In genomic region chr17:43831633-43832032, GRCh38 we compare ENCODE assay signal across 13 cellular contexts. TPM values are rescaled to one million over a fixed set of nuclear protein-coding genes. Genes with fewer than 3 reads are reported as not detected.
DNase-seq lines count a peak whose midpoint lies in the region; ATAC-seq and TF ChIP-seq lines count a peak whose summit lies in the region.
"Had no signal": no experiment of that assay in that cellular context is flagged by ENCODE, and none has a peak within 500 bp of the region (broad histone marks: within the 10 kb centered on the region; RNA-seq: fewer than 3 reads in every experiment).

No MANE protein-coding gene starts in this region.

- H3K4me1 Mint-ChIP-seq in GM23338 (peaks cover 23% of the 10 kb centered on the region), memory B cell (peaks cover 9% of the 10 kb centered on the region)

- H3K4me3 Mint-ChIP-seq in GM23338 (peak overlapping the region; percentile 83), memory B cell (peak overlapping the region; percentile 75)

- intact Hi-C loops in A673 (cut with micrococcal nuclease; ENCODE audit: unreplicated experiment) (no loop called here), mammary epithelial cell (cut with micrococcal nuclease) (loop anchor here (2.0 kb wide), 1 partner anchor 17 kb away; no protein-coding TSS in a partner anchor), gastrocnemius medialis (cut with DNase I; ENCODE audit: low total_unique reads) (no loop called here)

- ATAC-seq in GM23338: no peak
- ATAC-seq in memory B cell (ENCODE audit: low read depth): no peak
- ATAC-seq in gastrocnemius medialis: no peak
- no peak for ATAC-seq in GM21529 (IDR thresholded peaks at IDR 0.05; ENCODE audit: unreplicated experiment)

- H3K9me2 ChIP-seq in GM23338 (ENCODE audit: insufficient read depth): no peaks in the 10 kb centered on the region

- 84% methylated on average over 7 of the region's 8 CpGs for WGBS in mammary epithelial cell (ENCODE audit: low coverage, missing lambda C conversion rate)

- H3K9me3 Mint-ChIP-seq in GM23338 (peaks cover 13% of the 10 kb centered on the region; the same call in 2 of the 3 replicates), memory B cell (no peaks in the 10 kb centered on the region)

- H3K9me3 ChIP-seq in A673 (ENCODE audit: low read depth, low read length, poor library complexity, severe bottlenecking) (no peaks in the 10 kb centered on the region), mammary epithelial cell (replicated peaks; ENCODE audit: insufficient read depth, low read length) (no peaks in the 10 kb centered on the region), gastrocnemius medialis (no peaks in the 10 kb centered on the region)

- BruUV-seq in A673 (replicated peaks; lab: Mats Ljungman, UMichigan) (no TSS peak), mammary epithelial cell (replicated peaks; lab: Mats Ljungman, UMichigan) (no TSS peak)

- DNase-seq in A673 (ENCODE audit: low spot score): no peak
- no peak for DNase-seq in GM23338 (ENCODE audit: low spot score)
- no peak for DNase-seq in mammary epithelial cell
- no peak for DNase-seq in memory B cell (ENCODE audit: low spot score in 2 of 2)
- DNase-seq in gastrocnemius medialis: no peak
- DNase-seq in amygdala (lab: John Stamatoyannopoulos, UW): no peak
- no peak for DNase-seq in stimulated activated CD4-positive, alpha-beta T cell treated with anti-CD3 and anti-CD28 coated beads, Interleukin-2, amount 100 ng/mL, for 48 hours
- DNase-seq: central memory CD4-positive, alpha-beta T cell; NCI-H1092 treated with DMSO at 0.1 percent for 48 hours; NCI-H748 treated with DMSO at 0.1 percent for 48 hours had no signal

- 0 out of 2 replicates have a peak, but pooled peaks cover 4% of the 10 kb centered on the region for H3F3A ChIP-seq in GM23338 (replicated peaks; ENCODE audit: low read depth)

- H3K4me2 ChIP-seq in GM23338 (peak overlapping the region; percentile 93; the same call in 1 of the 2 replicates), mammary epithelial cell (ENCODE audit: insufficient read depth, low read depth, low read length) (peak overlapping the region; percentile 96)

- TF ChIP-seq POLR2A in gastrocnemius medialis (IDR thresholded peaks at IDR 0.05): no peak

- no peaks in the 10 kb centered on the region for H3K79me2 ChIP-seq in GM23338 (replicated peaks; ENCODE audit: insufficient read depth)
- peaks cover 3% of the 10 kb centered on the region for H3K79me2 ChIP-seq in mammary epithelial cell (ENCODE audit: insufficient read depth, low read length)

- CTCF ChIA-PET in A673 (lab: Charles Lee): no interaction called here
- CTCF ChIA-PET in mammary epithelial cell (lab: Charles Lee; ENCODE audit: low non-redundant PET): no interaction called here

- H3K4me1 ChIP-seq in A673 (ENCODE audit: insufficient read depth, low read length, poor library complexity, severe bottlenecking) (no peaks in the 10 kb centered on the region), GM23338 (ENCODE audit: insufficient read depth) (peaks cover 6% of the 10 kb centered on the region), mammary epithelial cell (ENCODE audit: insufficient read depth, low read length) (peaks cover 14% of the 10 kb centered on the region), gastrocnemius medialis (peaks cover 4 to 5% of the 10 kb centered on the region in 2 donors)

- no peaks in the 10 kb centered on the region; the same call in 1 of the 2 replicates for H4K20me1 ChIP-seq in GM23338 (replicated peaks; ENCODE audit: insufficient read depth)
- H4K20me1 ChIP-seq in mammary epithelial cell (ENCODE audit: insufficient read depth, low read length): no peaks in the 10 kb centered on the region

- in situ Hi-C loops in mammary epithelial cell (cut with MboI; ENCODE audit: low sequenced_read_pairs in 2 of 2) (no loop called here), gastrocnemius medialis (cut with MboI; ENCODE audit: low sequenced_read_pairs in 4 of 4) (no loop called here)

- peaks cover 33% of the 10 kb centered on the region for H3K27me3 Mint-ChIP-seq in GM23338 (ENCODE audit: insufficient read depth, low read depth, poor library complexity)
- peaks cover 22% of the 10 kb centered on the region for H3K27me3 Mint-ChIP-seq in memory B cell

- no peaks in the 10 kb centered on the region for H3K36me3 ChIP-seq in A673 (ENCODE audit: insufficient read depth, low read length, poor library complexity, severe bottlenecking)
- no peaks in the 10 kb centered on the region for H3K36me3 ChIP-seq in GM23338 (ENCODE audit: insufficient read depth)
- peaks cover 9% of the 10 kb centered on the region for H3K36me3 ChIP-seq in mammary epithelial cell (ENCODE audit: insufficient read depth, low read length)
- H3K36me3 ChIP-seq in gastrocnemius medialis: no peaks in the 10 kb centered on the region

- dilution Hi-C loops in mammary epithelial cell (cut with HindIII; ENCODE audit: low sequenced_read_pairs): no loop called here

- POLR2A ChIA-PET in A673 (lab: Charles Lee; ENCODE audit: low non-redundant PET): no interaction called here

- H2AFZ ChIP-seq in GM23338: no peak overlapping the region
- H2AFZ ChIP-seq in mammary epithelial cell (ENCODE audit: low read depth, low read length): no peak overlapping the region

- H3K4me3 ChIP-seq in A673 (ENCODE audit: low read depth, low read length, poor library complexity, severe bottlenecking): peak overlapping the region; percentile 58
- peak overlapping the region; percentile 88; the same call in 1 of the 2 replicates for H3K4me3 ChIP-seq in GM23338
- peak overlapping the region in 1 of 3 experiments; percentile 68 for H3K4me3 ChIP-seq in mammary epithelial cell (replicated peaks in 1 of 3; ENCODE audit: insufficient read depth in 1 of 3, low read depth in 2 of 3, low read length in 3 of 3)
- no peak overlapping the region for H3K4me3 ChIP-seq in gastrocnemius medialis

- peaks cover 12% of the 10 kb centered on the region for H3K36me3 Mint-ChIP-seq in GM23338 (ENCODE audit: low read depth)
- no peaks in the 10 kb centered on the region for H3K36me3 Mint-ChIP-seq in memory B cell

- H3K27ac ChIP-seq in A673 (ENCODE audit: low read depth, low read length, poor library complexity, severe bottlenecking): no peak overlapping the region
- no peak overlapping the region for H3K27ac ChIP-seq in GM23338 (ENCODE audit: low read depth)
- no peak overlapping the region for H3K27ac ChIP-seq in mammary epithelial cell (ENCODE audit: insufficient read depth, low read depth, low read length)
- H3K27ac ChIP-seq in gastrocnemius medialis: no peak overlapping the region

- no peak for TF ChIP-seq CTCF in A673 (conservative IDR thresholded peaks at IDR 0.05; ENCODE audit: low read depth, low read length)
- TF ChIP-seq CTCF in GM23338 (conservative IDR thresholded peaks at IDR 0.05; ENCODE audit: low read depth in 2 of 2): no peak
- no peak for TF ChIP-seq CTCF in mammary epithelial cell (conservative IDR thresholded peaks at IDR 0.05 in 1 of 2, IDR thresholded peaks at IDR 0.05 in 1 of 2; ENCODE audit: extremely low read depth in 1 of 2, insufficient read depth in 1 of 2, low read depth in 1 of 2, low read length in 2 of 2)
- TF ChIP-seq CTCF in gastrocnemius medialis (IDR thresholded peaks at IDR 0.05 in 4 of 5, conservative IDR thresholded peaks at IDR 0.05 in 1 of 5): no peak

- H3K27me3 ChIP-seq in A673 (replicated peaks; ENCODE audit: insufficient read depth, low read depth, low read length, poor library complexity): no peaks in the 10 kb centered on the region
- peaks cover 24% of the 10 kb centered on the region for H3K27me3 ChIP-seq in GM23338 (ENCODE audit: insufficient read depth)
- no peaks in the 10 kb centered on the region for H3K27me3 ChIP-seq in mammary epithelial cell (ENCODE audit: insufficient read depth, low read length)
- H3K27me3 ChIP-seq in gastrocnemius medialis: no peaks in the 10 kb centered on the region

- H3K27ac Mint-ChIP-seq in GM23338 (no peak overlapping the region), memory B cell (no peak overlapping the region)

- H3K9ac ChIP-seq in mammary epithelial cell (ENCODE audit: insufficient read depth, low read length): no peak overlapping the region

TF ChIP-seq in GM23338, 12 proteins besides CTCF, POLR2A, EP300 and RAD21 (continues in another document):
- no peak for TF ChIP-seq ZNF114 (CRISPR knock-in tag; IDR thresholded peaks at IDR 0.05)

RNA-seq across cellular contexts. Expression of gene MPP3, which starts 1.3 kb away (rescaled TPM):
- total RNA-seq in A673 (2021): 5.7 and 7.7 TPM in 2 replicates
- total RNA-seq in GM23338 (2014; rRNA removed; shearing (Covaris generic)): 4.2 and 6.6 TPM in 2 replicates
- polyA plus RNA-seq in GM23338 (2016; fragmentation: Nextera tagmentation; extraction: Ambion mirVana): 5.6 and 7.4 TPM in 2 replicates
- 10 to 100 TPM; 10.8 to 19.6 TPM for total RNA-seq in mammary epithelial cell
- 7.1 TPM for polyA plus RNA-seq in mammary epithelial cell
- 3.5 TPM for polyA minus RNA-seq in mammary epithelial cell
- total RNA-seq in gastrocnemius medialis: 1 to 10 TPM in 2 of 4 donors, under 1 TPM in 2; 0.12 to 2.4 (median 1.1) TPM

RNA-seq across cellular contexts. Expression of gene CD300LG, which starts 15.3 kb away (rescaled TPM):
- total RNA-seq in A673 (2021) (not detected in 2 replicates), mammary epithelial cell (not detected), gastrocnemius medialis (10 to 100 TPM; 18.4 to 28.2 (median 20.8) TPM)
- total RNA-seq in GM23338 (2014; rRNA removed; shearing (Covaris generic)): not detected in 2 replicates
- polyA plus RNA-seq in GM23338 (2016; fragmentation: Nextera tagmentation; extraction: Ambion mirVana) (not detected in 2 replicates), mammary epithelial cell (0.03 TPM)
- polyA minus RNA-seq in mammary epithelial cell: not detected
- total RNA-seq: fibroblast of villous mesenchyme, temporal lobe had no signal

RNA-seq across cellular contexts. Expression of gene CFAP97D1, which starts 51.4 kb away (rescaled TPM):
- total RNA-seq in A673 (2021): not detected in 2 replicates
- 0.07 and 0.12 TPM in 2 replicates for total RNA-seq in GM23338 (2014; rRNA removed; shearing (Covaris generic))
- polyA plus RNA-seq in GM23338 (2016; fragmentation: Nextera tagmentation; extraction: Ambion mirVana): 0.10 TPM in 1 of 2 replicates, not detected in the other
- under 1 TPM in 1 of 2 donors, not detected in 1; 0.24 TPM for total RNA-seq in mammary epithelial cell
- polyA plus RNA-seq in mammary epithelial cell: 0.03 TPM
- not detected for polyA minus RNA-seq in mammary epithelial cell
- not detected for total RNA-seq in gastrocnemius medialis
- total RNA-seq: fibroblast of villous mesenchyme, temporal lobe had no signal

RNA-seq across cellular contexts. Expression of gene DUSP3, which starts 52.9 kb away (rescaled TPM):
- total RNA-seq in A673 (2021) (20.4 and 22.9 TPM in 2 replicates), mammary epithelial cell (10 to 100 TPM; 41.7 to 78.9 TPM), gastrocnemius medialis (100 to 1,000 TPM; 121 to 184 (median 145) TPM)
- 17.5 and 22.1 TPM in 2 replicates for total RNA-seq in GM23338 (2014; rRNA removed; shearing (Covaris generic))
- polyA plus RNA-seq in GM23338 (2016; fragmentation: Nextera tagmentation; extraction: Ambion mirVana) (14.7 and 15.4 TPM in 2 replicates), mammary epithelial cell (30.4 TPM)
- polyA minus RNA-seq in mammary epithelial cell: 50.5 TPM

Comparison
In these comparisons a context has a peak if more than half of its experiments do, and no peak if none do; other contexts are left out.
1. H3K4me3 ChIP-seq: peak in A673 (single experiment) and GM23338 (single experiment); none in gastrocnemius medialis (0 of 4).
2. RNA of gene CD300LG, which starts 15.3 kb away (total RNA-seq): 18.4 to 28.2 TPM in gastrocnemius medialis; not detected in A673, not detected in GM23338 and not detected in mammary epithelial cell; every median in the first group is over 10 times any median in the second.